In the genomic region with DNA sequence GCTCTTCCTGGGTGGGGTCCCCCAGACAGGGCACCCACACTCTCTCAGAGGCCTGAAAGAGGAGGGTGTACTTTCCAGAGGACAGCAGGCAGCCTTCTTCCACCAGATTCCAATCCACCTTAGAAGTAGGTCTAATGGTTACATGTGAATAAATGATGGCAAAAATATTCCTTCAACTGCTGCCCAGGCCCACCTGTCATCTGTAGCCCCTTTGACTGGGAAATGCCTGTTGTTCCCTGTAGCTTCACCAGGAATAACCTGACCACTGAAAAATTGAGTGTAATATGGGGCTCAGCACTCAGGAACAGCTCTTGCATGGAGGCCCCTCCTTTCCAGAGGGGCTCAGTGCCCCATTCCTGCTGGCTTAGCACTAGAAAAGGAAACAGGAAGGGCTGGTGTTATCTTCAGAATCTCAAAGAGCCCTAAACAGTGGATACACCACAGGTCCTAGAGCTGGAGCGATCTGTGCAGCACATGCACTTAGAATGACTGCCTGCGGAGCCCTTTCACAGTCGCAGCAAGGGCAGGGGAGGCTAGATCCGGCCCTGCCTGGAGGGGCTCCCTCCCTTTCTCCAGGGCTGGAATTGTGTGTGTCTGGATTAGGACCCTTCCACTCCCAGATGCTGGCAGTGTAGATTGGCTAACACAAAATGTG, we compare ENCODE assay signal across 22 cellular contexts. TPM values are rescaled to one million over a fixed set of nuclear protein-coding genes. Genes with fewer than 3 reads are reported as not detected.
"Had no signal": no experiment of that assay in that cellular context is flagged by ENCODE, and none has a peak within 500 bp of the region (broad histone marks: within the 10 kb centered on the region; RNA-seq: fewer than 3 reads in every experiment).

No MANE protein-coding gene starts in this region.

- H3K27me3 ChIP-seq: adrenal gland, cardiac muscle cell, dorsolateral prefrontal cortex, gastrocnemius medialis, heart right ventricle, tibial artery had no signal

- H3K27ac ChIP-seq: adrenal gland, cardiac muscle cell, dorsolateral prefrontal cortex, gastrocnemius medialis, heart right ventricle, tibial artery had no signal

- ATAC-seq: heart right ventricle; left colon; stimulated activated naive B cell treated with anti-CD40 and anti-IgM and Interleukin-4, amounts not matched to agents 10 μg/mL and 1 μg/mL and 100 μg/mL, for 72 hours had no signal

- H3K36me3 Mint-ChIP-seq: naive B cell; stimulated activated naive B cell treated with anti-CD40 and anti-IgM and Interleukin-4, amounts not matched to agents 10 μg/mL and 1 μg/mL and 100 μg/mL, for 72 hours had no signal

- H3K4me1 ChIP-seq: adrenal gland, gastrocnemius medialis, tibial artery had no signal

- H3K36me3 ChIP-seq: adrenal gland, cardiac muscle cell, gastrocnemius medialis, heart right ventricle, tibial artery had no signal

- H3K4me3 Mint-ChIP-seq: endodermal cell; naive B cell; stimulated activated naive B cell treated with anti-CD40 and anti-IgM and Interleukin-4, amounts not matched to agents 10 μg/mL and 1 μg/mL and 100 μg/mL, for 72 hours had no signal

- H3K9me3 ChIP-seq: adrenal gland, gastrocnemius medialis, heart right ventricle, tibial artery had no signal

- H3K4me3 ChIP-seq: adrenal gland, cardiac muscle cell, dorsolateral prefrontal cortex, gastrocnemius medialis, heart right ventricle, tibial artery had no signal

- DNase-seq: activated CD4-positive, CD25-positive, alpha-beta regulatory T cell treated with anti-CD3 and anti-CD28 coated beads, Interleukin-2, amount 50 U/mL, for 72 hours; activated effector memory CD4-positive, alpha-beta T cell treated with Interleukin-2 at 50 U/mL for 16 hours; activated naive CD4-positive, alpha-beta T cell treated with anti-CD3 and anti-CD28 coated beads, Interleukin-2, amount 50 U/mL, for 16 hours; activated T-cell treated with anti-CD3 and anti-CD28 coated beads, Interleukin-2, amount 50 U/mL, for 1 hour; adrenal gland; dorsolateral prefrontal cortex; endodermal cell; gastrocnemius medialis; heart right ventricle; left colon; naive B cell; posterior cingulate gyrus; retina; stimulated activated CD4-positive, alpha-beta T cell treated with anti-CD3 and anti-CD28 coated beads, Interleukin-15, amount 100 ng/mL, for 24 hours; stimulated activated CD4-positive, alpha-beta T cell treated with anti-CD3 and anti-CD28 coated beads, Interleukin-4, amount 100 ng/mL, for 1 hour; stimulated activated naive B cell treated with anti-CD40 and anti-IgM and Interleukin-4, amounts not matched to agents 10 μg/mL and 1 μg/mL and 100 μg/mL, for 72 hours; tibial artery had no signal

- H3K9me3 Mint-ChIP-seq: endodermal cell; naive B cell; stimulated activated naive B cell treated with anti-CD40 and anti-IgM and Interleukin-4, amounts not matched to agents 10 μg/mL and 1 μg/mL and 100 μg/mL, for 72 hours had no signal

- H3K4me1 Mint-ChIP-seq: naive B cell; stimulated activated naive B cell treated with anti-CD40 and anti-IgM and Interleukin-4, amounts not matched to agents 10 μg/mL and 1 μg/mL and 100 μg/mL, for 72 hours had no signal

- H3K27ac Mint-ChIP-seq: endodermal cell; naive B cell; stimulated activated naive B cell treated with anti-CD40 and anti-IgM and Interleukin-4, amounts not matched to agents 10 μg/mL and 1 μg/mL and 100 μg/mL, for 72 hours had no signal

RNA-seq across cellular contexts. Expression of gene SLC22A14, which starts 32.1 kb away (rescaled TPM):
- total RNA-seq: epithelial cell of proximal tubule, left colon, lung microvascular endothelial cell, subcutaneous adipose tissue had no signal

RNA-seq across cellular contexts. Expression of gene SLC22A13, which starts 48.6 kb away (rescaled TPM):
- total RNA-seq: epithelial cell of proximal tubule, mononuclear cell had no signal
